ENCODE assay signal across 1 cellular context in genomic region chr1:234619794-234620247, GRCh38.
TF ChIP-seq lines count a peak whose summit lies in the region.

No MANE protein-coding gene starts in this region.

TF ChIP-seq in SK-N-SH, 30 proteins besides CTCF, POLR2A, EP300 and RAD21 (continued from another document):
- no peak for TF ChIP-seq REST (IDR thresholded peaks at IDR 0.05; ENCODE audit: low read depth, low read length)
- no peak for TF ChIP-seq CHD2 (IDR thresholded peaks at IDR 0.05; ENCODE audit: low read length, partially characterized antibody)
- TF ChIP-seq MAX (IDR thresholded peaks at IDR 0.05; ENCODE audit: low read depth): no peak
- no peak for TF ChIP-seq SIN3A (IDR thresholded peaks at IDR 0.05; ENCODE audit: borderline replicate concordance, low read depth, low read length)
- TF ChIP-seq JUND (IDR thresholded peaks at IDR 0.05): no peak
- TF ChIP-seq SMC3 (IDR thresholded peaks at IDR 0.05; ENCODE audit: low read depth, low read length): no peak
- TF ChIP-seq FOXJ3 (CRISPR knock-in tag; IDR thresholded peaks at IDR 0.05): no peak
- no peak for TF ChIP-seq USF2 (IDR thresholded peaks at IDR 0.05; ENCODE audit: borderline replicate concordance, low read depth, low read length)
- no peak for TF ChIP-seq GATA2 (CRISPR knock-in tag; IDR thresholded peaks at IDR 0.05)
- no peak for TF ChIP-seq GABPA (IDR thresholded peaks at IDR 0.05; ENCODE audit: low read depth)
- TF ChIP-seq RFX5 (IDR thresholded peaks at IDR 0.05; ENCODE audit: low read length): no peak
- TF ChIP-seq FOXM1 (IDR thresholded peaks at IDR 0.05; ENCODE audit: low read depth): no peak
- no peak for TF ChIP-seq TAF1 (IDR thresholded peaks at IDR 0.05; ENCODE audit: borderline replicate concordance, low read depth, low read length)
